33 cellular contexts compared by ENCODE assay signal in genomic region chr10:105384056-105384455, GRCh38.
"Had no signal": no experiment of that assay in that cellular context is flagged by ENCODE, and none has a peak within 500 bp of the region (broad histone marks: within the 10 kb centered on the region; RNA-seq: fewer than 3 reads in every experiment).

No MANE protein-coding gene starts in this region.

- H3K4me3 ChIP-seq: adrenal gland, body of pancreas, breast epithelium had no signal

- H3K27me3 Mint-ChIP-seq: activated B cell treated with CpG ODN at 0.5 μM for 24 hours; activated CD4-positive, alpha-beta memory T cell treated with anti-CD3 and anti-CD28 coated beads for 36 hours; activated CD4-positive, alpha-beta T cell treated with anti-CD3 and anti-CD28 coated beads, Interleukin-2, amount 10 ng/mL, durations not matched to agents 24 days and 14 days; activated CD8-positive, alpha-beta T cell treated with anti-CD3 and anti-CD28 coated beads for 36 hours; activated naive CD8-positive, alpha-beta T cell treated with anti-CD3 and anti-CD28 coated beads for 36 hours; activated T-helper 17 cell treated with anti-CD3 and anti-CD28 coated beads, Interleukin-2, amount 50 U/mL, for 72 hours had no signal

- H3K4me1 Mint-ChIP-seq: activated B cell treated with CpG ODN at 0.5 μM for 24 hours; activated CD4-positive, alpha-beta T cell treated with anti-CD3 and anti-CD28 coated beads, Interleukin-2, amount 10 ng/mL, durations not matched to agents 24 days and 14 days; activated naive CD8-positive, alpha-beta T cell treated with anti-CD3 and anti-CD28 coated beads for 36 hours; activated T-helper 17 cell treated with anti-CD3 and anti-CD28 coated beads, Interleukin-2, amount 50 U/mL, for 72 hours had no signal

- H3K36me3 Mint-ChIP-seq: activated CD4-positive, alpha-beta memory T cell treated with anti-CD3 and anti-CD28 coated beads for 36 hours; activated naive CD4-positive, alpha-beta T cell treated with anti-CD3 and anti-CD28 coated beads, Interleukin-2, amount 50 U/mL, for 72 hours; activated naive CD8-positive, alpha-beta T cell treated with anti-CD3 and anti-CD28 coated beads for 36 hours had no signal

- ATAC-seq: activated CD8-positive, alpha-beta T cell treated with anti-CD3 and anti-CD28 coated beads for 36 hours; activated naive CD4-positive, alpha-beta T cell treated with anti-CD3 and anti-CD28 coated beads, Interleukin-2, amount 50 U/mL, for 72 hours; activated T-cell treated with anti-CD3 and anti-CD28 coated beads, Interleukin-2, amount 50 U/mL, for 4 hours; activated T-cell treated with anti-CD3 and anti-CD28 coated beads, Interleukin-2, amount 50 U/mL, for 72 hours; activated T-helper 17 cell treated with anti-CD3 and anti-CD28 coated beads, Interleukin-2, amount 50 U/mL, for 72 hours; body of pancreas had no signal

- H3K4me1 ChIP-seq: adrenal gland, body of pancreas, breast epithelium had no signal

- DNase-seq: activated B cell treated with CpG ODN at 0.5 μM for 24 hours; activated CD4-positive, alpha-beta memory T cell treated with anti-CD3 and anti-CD28 coated beads for 36 hours; activated CD4-positive, alpha-beta T cell treated with anti-CD3 and anti-CD28 coated beads for 4 hours; activated CD4-positive, alpha-beta T cell treated with anti-CD3 and anti-CD28 coated beads, Interleukin-2, amount 10 ng/mL, durations not matched to agents 24 days and 14 days; activated CD4-positive, alpha-beta T cell treated with anti-CD3 and anti-CD28 coated beads, Interleukin-2, amount 50 U/mL, for 1 hour; activated CD4-positive, alpha-beta T cell treated with anti-CD3 and anti-CD28 coated beads, Interleukin-2, amount 50 U/mL, for 4 hours; activated CD4-positive, CD25-positive, alpha-beta regulatory T cell treated with anti-CD3 and anti-CD28 coated beads, Interleukin-2, amount 50 U/mL, for 72 hours; activated CD8-positive, alpha-beta memory T cell treated with anti-CD3 and anti-CD28 coated beads, Interleukin-2, amount 50 U/mL, for 4 hours; activated CD8-positive, alpha-beta T cell treated with anti-CD3 and anti-CD28 coated beads for 36 hours; activated effector memory CD4-positive, alpha-beta T cell treated with anti-CD3 and anti-CD28 coated beads, Interleukin-2, amount 50 U/mL, for 16 hours; activated gamma-delta T cell treated with Interleukin-2 at 50 U/mL for 16 hours; activated naive CD4-positive, alpha-beta T cell; activated naive CD4-positive, alpha-beta T cell treated with anti-CD3 and anti-CD28 coated beads for 36 hours; activated naive CD4-positive, alpha-beta T cell treated with anti-CD3 and anti-CD28 coated beads, Interleukin-2, amount 50 U/mL, for 16 hours; activated naive CD8-positive, alpha-beta T cell treated with anti-CD3 and anti-CD28 coated beads for 36 hours; activated T-cell treated with anti-CD3 and anti-CD28 coated beads for 4 hours; activated T-cell treated with anti-CD3 and anti-CD28 coated beads, Interleukin-2, amount 50 U/mL, for 1 hour; activated T-cell treated with anti-CD3 and anti-CD28 coated beads, Interleukin-2, amount 50 U/mL, for 4 hours; activated T-cell treated with anti-CD3 and anti-CD28 coated beads, Interleukin-2, amount 50 U/mL, for 72 hours; adrenal gland; amniotic stem cell; aorta; body of pancreas; brain microvascular endothelial cell; central memory CD4-positive, alpha-beta T cell; T-helper 2 cell; T-helper 9 cell had no signal

- H3K9me3 ChIP-seq: adrenal gland, body of pancreas, breast epithelium had no signal

- H3K4me3 Mint-ChIP-seq: activated B cell treated with CpG ODN at 0.5 μM for 24 hours; activated CD4-positive, alpha-beta memory T cell treated with anti-CD3 and anti-CD28 coated beads for 36 hours; activated CD4-positive, alpha-beta T cell treated with anti-CD3 and anti-CD28 coated beads, Interleukin-2, amount 10 ng/mL, durations not matched to agents 24 days and 14 days; activated CD8-positive, alpha-beta T cell treated with anti-CD3 and anti-CD28 coated beads for 36 hours; activated naive CD4-positive, alpha-beta T cell treated with anti-CD3 and anti-CD28 coated beads for 36 hours; activated naive CD8-positive, alpha-beta T cell treated with anti-CD3 and anti-CD28 coated beads for 36 hours; activated T-cell treated with anti-CD3 and anti-CD28 coated beads, Interleukin-2, amount 50 U/mL, for 4 hours; activated T-cell treated with anti-CD3 and anti-CD28 coated beads, Interleukin-2, amount 50 U/mL, for 72 hours; activated T-helper 1 cell treated with anti-CD3 and anti-CD28 coated beads, Interleukin-12 subunit alpha, Interleukin-12 subunit beta, Interleukin-2, Interleukin-4 antibody, amounts not matched to agents 30 ng/mL and 10 ng/mL and 1 ng/mL, durations not matched to agents 14 hours and 24 hours and 36 hours; activated T-helper 17 cell treated with anti-CD3 and anti-CD28 coated beads, Interleukin-2, amount 50 U/mL, for 72 hours; T-helper 2 cell treated with Interferon-gamma antibody and Interleukin-4, amounts not matched to agents 5 μg/mL and 100 μg/mL, for 36 hours had no signal

- H3K27ac ChIP-seq: adrenal gland, body of pancreas, brain microvascular endothelial cell, breast epithelium, VCaP had no signal

- H3K27ac Mint-ChIP-seq: activated B cell treated with CpG ODN at 0.5 μM for 24 hours; activated CD4-positive, alpha-beta memory T cell treated with anti-CD3 and anti-CD28 coated beads for 36 hours; activated CD4-positive, alpha-beta T cell treated with anti-CD3 and anti-CD28 coated beads, Interleukin-2, amount 10 ng/mL, durations not matched to agents 24 days and 14 days; activated CD8-positive, alpha-beta T cell treated with anti-CD3 and anti-CD28 coated beads for 36 hours; activated naive CD4-positive, alpha-beta T cell treated with anti-CD3 and anti-CD28 coated beads for 36 hours; activated naive CD4-positive, alpha-beta T cell treated with anti-CD3 and anti-CD28 coated beads, Interleukin-2, amount 50 U/mL, for 72 hours; activated naive CD8-positive, alpha-beta T cell treated with anti-CD3 and anti-CD28 coated beads for 36 hours; activated T-cell treated with anti-CD3 and anti-CD28 coated beads, Interleukin-2, amount 50 U/mL, for 72 hours; activated T-helper 1 cell treated with anti-CD3 and anti-CD28 coated beads, Interleukin-12 subunit alpha, Interleukin-12 subunit beta, Interleukin-2, Interleukin-4 antibody, amounts not matched to agents 30 ng/mL and 10 ng/mL and 1 ng/mL, durations not matched to agents 14 hours and 24 hours and 36 hours; activated T-helper 17 cell treated with anti-CD3 and anti-CD28 coated beads, Interleukin-2, amount 50 U/mL, for 72 hours; T-helper 2 cell treated with Interferon-gamma antibody and Interleukin-4, amounts not matched to agents 5 μg/mL and 100 μg/mL, for 36 hours had no signal

- H3K36me3 ChIP-seq: adrenal gland, brain microvascular endothelial cell, breast epithelium had no signal

- H3K27me3 ChIP-seq: adrenal gland, body of pancreas, brain microvascular endothelial cell, breast epithelium had no signal
